25 cellular contexts compared by ENCODE assay signal in genomic region chr10:122658356-122659049, GRCh38. TPM values are rescaled to one million over a fixed set of nuclear protein-coding genes. Genes with fewer than 3 reads are reported as not detected.
"Had no signal": no experiment of that assay in that cellular context is flagged by ENCODE, and none has a peak within 500 bp of the region (broad histone marks: within the 10 kb centered on the region; RNA-seq: fewer than 3 reads in every experiment).

No MANE protein-coding gene starts in this region.

- H3K4me1 ChIP-seq: esophagus squamous epithelium, gastroesophageal sphincter had no signal

- H3K4me3 Mint-ChIP-seq: effector memory CD8-positive, alpha-beta T cell; natural killer cell; neural crest cell had no signal

- H3K27me3 ChIP-seq: cardiac muscle cell, ovary, tibial artery had no signal

- H3K9me3 Mint-ChIP-seq: effector memory CD8-positive, alpha-beta T cell; natural killer cell; neural crest cell had no signal

- H3K4me1 Mint-ChIP-seq: natural killer cell, neural crest cell had no signal

- H3K27ac Mint-ChIP-seq: effector memory CD8-positive, alpha-beta T cell; natural killer cell; progenitor cell of endocrine pancreas had no signal

- DNase-seq: effector memory CD8-positive, alpha-beta T cell; esophagus squamous epithelium; foreskin fibroblast; head of caudate nucleus; kidney; left cardiac atrium; mesendoderm; mucosa of descending colon; natural killer cell; ovary; right cardiac atrium; stimulated activated CD4-positive, alpha-beta T cell treated with anti-CD3 and anti-CD28 coated beads, Interleukin-12 subunit alpha, Interleukin-12 subunit beta, amount 100 ng/mL, for 4 hours; stimulated activated naive CD4-positive, alpha-beta T cell treated with Interleukin-2 at 50 U/mL for 16 hours had no signal

- H3K4me3 ChIP-seq: cardiac muscle cell, esophagus squamous epithelium, gastroesophageal sphincter, hepatocyte, mucosa of descending colon, ovary, tibial artery had no signal

- H3K79me2 ChIP-seq: hepatocyte had no signal

- H3K4me2 ChIP-seq: hepatocyte had no signal

- H3K9me3 ChIP-seq: esophagus squamous epithelium, gastroesophageal sphincter, mucosa of descending colon, ovary, tibial artery had no signal

- H3K36me3 Mint-ChIP-seq: natural killer cell had no signal

- H3K27ac ChIP-seq: cardiac muscle cell, epithelial cell of prostate, esophagus squamous epithelium, gastroesophageal sphincter, hepatocyte, ovary, tibial artery had no signal

- H3K36me3 ChIP-seq: cardiac muscle cell, esophagus squamous epithelium, gastroesophageal sphincter, ovary, tibial artery had no signal

- H2AFZ ChIP-seq: hepatocyte had no signal

- ATAC-seq: effector memory CD8-positive, alpha-beta T cell; gastroesophageal sphincter; left cardiac atrium; mucosa of descending colon; natural killer cell; right cardiac atrium had no signal

RNA-seq across cellular contexts. Expression of gene C10orf120, which starts 41.1 kb away (rescaled TPM):
- total RNA-seq: cardiac muscle cell, esophagus squamous epithelium, gastroesophageal sphincter, hepatocyte, kidney, left cardiac atrium, liver, lung microvascular endothelial cell, mucosa of descending colon, natural killer cell, neural crest cell, ovary, progenitor cell of endocrine pancreas, right cardiac atrium, skeletal muscle tissue, temporal lobe, ureter had no signal
- polyA plus RNA-seq: cardiac muscle cell, hepatocyte, liver, ovary, right cardiac atrium had no signal
